ENCODE assay signal across 8 cellular contexts in genomic region chr2:160492401-160493226, GRCh38. TPM values are rescaled to one million over a fixed set of nuclear protein-coding genes. Genes with fewer than 3 reads are reported as not detected.
A peak's percentile ranks its signal among the peaks of the same experiment; 100 is the strongest.
DNase-seq lines count a peak whose midpoint lies in the region; ATAC-seq and TF ChIP-seq lines count a peak whose summit lies in the region.

No MANE protein-coding gene starts in this region.

- no peaks in the 10 kb centered on the region for H3K9me2 ChIP-seq in SU-DHL-6 (replicated peaks; ENCODE audit: insufficient read depth, low read length)

- H3K27me3 Mint-ChIP-seq in CD4-positive, alpha-beta T cell = no peaks in the 10 kb centered on the region

- H3F3A ChIP-seq in SU-DHL-6 (ENCODE audit: insufficient read depth) = no peaks in the 10 kb centered on the region

- H3K4me1 ChIP-seq in adipocyte (ENCODE audit: control insufficient read depth, insufficient read depth, low read length) (peaks cover 37% of the 10 kb centered on the region), left ventricle myocardium inferior (peaks cover 62% of the 10 kb centered on the region)

- peaks cover 66% of the 10 kb centered on the region for H3K4me1 Mint-ChIP-seq in CD4-positive, alpha-beta T cell (ENCODE audit: low read depth)

- no peaks in the 10 kb centered on the region for H3K9me3 Mint-ChIP-seq in CD4-positive, alpha-beta T cell

- peak overlapping the region; percentile 90 for H3K27ac ChIP-seq in CD4-positive, alpha-beta T cell (ENCODE audit: low read depth, low read length)
- H3K27ac ChIP-seq in SU-DHL-6 (ENCODE audit: low read depth, low read length) = no peak overlapping the region
- H3K27ac ChIP-seq in left ventricle myocardium inferior (replicated peaks) = peak overlapping the region; percentile 98

- H3K79me2 ChIP-seq in SU-DHL-6 (ENCODE audit: insufficient read depth, low read length) = no peaks in the 10 kb centered on the region

- peak; percentile 26 to 62 (median 45) for DNase-seq in CD4-positive, alpha-beta T cell
- peak; percentile 85 for DNase-seq in HK-2 (ENCODE audit: unreplicated experiment)
- DNase-seq in adipocyte (ENCODE audit: low read depth) = peak; percentile 89
- DNase-seq in left ventricle myocardium inferior = peak; percentile 80
- no peak for DNase-seq in retinal pigment epithelial cell (ENCODE audit: low read depth)
- DNase-seq in OCI-M2 (lab: John Stamatoyannopoulos, UW; ENCODE audit: unreplicated experiment) = no peak
- DNase-seq in AML-193 (lab: John Stamatoyannopoulos, UW) = no peak

- peak overlapping the region; percentile 57 for H3K4me2 ChIP-seq in SU-DHL-6 (ENCODE audit: low read depth, low read length, poor library complexity, severe bottlenecking)

- TF ChIP-seq CTCF in CD4-positive, alpha-beta T cell (IDR thresholded peaks at IDR 0.05) = no peak
- TF ChIP-seq CTCF in SU-DHL-6 (IDR thresholded peaks at IDR 0.05; ENCODE audit: insufficient read depth, low read length, poor library complexity, severe bottlenecking) = no peak
- TF ChIP-seq CTCF in left ventricle myocardium inferior (IDR thresholded peaks at IDR 0.05; ENCODE audit: borderline replicate concordance) = no peak
- no peak for TF ChIP-seq CTCF in retinal pigment epithelial cell (conservative IDR thresholded peaks at IDR 0.05; ENCODE audit: low read depth, low read length)

- intact Hi-C loops in CD4-positive, alpha-beta T cell (cut with DNase I, micrococcal nuclease) = loop anchor here (1.0 to 5.0 kb wide), 7 partner anchors 10 to 780 kb away; partner anchors contain the start of genes LY75 (in 1 of the 2) and MARCHF7 (in 1 of the 2)
- intact Hi-C loops in left ventricle myocardium inferior (cut with micrococcal nuclease) = loop anchor here (10.0 kb wide), 1 partner anchor 168 kb away; no protein-coding TSS in a partner anchor

- H3K4me3 ChIP-seq in SU-DHL-6 (ENCODE audit: insufficient read depth, low read length, poor library complexity, severe bottlenecking) (peak overlapping the region; percentile 34), adipocyte (ENCODE audit: low read length) (peak overlapping the region; percentile 94), left ventricle myocardium inferior (peak overlapping the region; percentile 95), retinal pigment epithelial cell (ENCODE audit: low read length) (peak overlapping the region; percentile 82)

- ATAC-seq in CD4-positive, alpha-beta T cell (ENCODE audit: poor library complexity) = peak; percentile 65

- H4K20me1 ChIP-seq in SU-DHL-6 (ENCODE audit: low read depth, low read length) = no peaks in the 10 kb centered on the region

- H3K4me3 Mint-ChIP-seq in CD4-positive, alpha-beta T cell = peak overlapping the region; percentile 98

- H3K9ac ChIP-seq in SU-DHL-6 (ENCODE audit: low read length) (peak overlapping the region; percentile 13; the same call in 1 of the 2 replicates), adipocyte (ENCODE audit: low read length) (peak overlapping the region; percentile 96)

- POLR2A ChIA-PET in CD4-positive, alpha-beta T cell (lab: Charles Lee) = interaction anchor here (0.6 to 3.3 kb wide), 14 partner anchors 8 to 117 kb away, joined by 3 to 18 read pairs (median 4); no protein-coding TSS in a partner anchor

- H3K27me3 ChIP-seq in CD4-positive, alpha-beta T cell (ENCODE audit: control insufficient read depth, insufficient read depth, low read length) = no peaks in the 10 kb centered on the region
- no peaks in the 10 kb centered on the region for H3K27me3 ChIP-seq in SU-DHL-6 (ENCODE audit: low read length)
- H3K27me3 ChIP-seq in adipocyte (replicated peaks; ENCODE audit: control insufficient read depth, insufficient read depth, low read length) = no peaks in the 10 kb centered on the region
- no peaks in the 10 kb centered on the region for H3K27me3 ChIP-seq in left ventricle myocardium inferior (ENCODE audit: low read depth)

- peak overlapping the region; percentile 88 for H3K27ac Mint-ChIP-seq in CD4-positive, alpha-beta T cell

- no peaks in the 10 kb centered on the region for H3K9me3 ChIP-seq in CD4-positive, alpha-beta T cell (ENCODE audit: control insufficient read depth, low read length)
- H3K9me3 ChIP-seq in SU-DHL-6 (ENCODE audit: insufficient read depth, low read length) (no peaks in the 10 kb centered on the region), adipocyte (ENCODE audit: control insufficient read depth, low read length) (no peaks in the 10 kb centered on the region), left ventricle myocardium inferior (replicated peaks) (no peaks in the 10 kb centered on the region)

- CTCF ChIA-PET in CD4-positive, alpha-beta T cell (lab: Charles Lee) = interaction anchor here (1.1 to 1.4 kb wide), 2 partner anchors 63 to 138 kb away, joined by 3 to 4 read pairs; no protein-coding TSS in a partner anchor

- peak overlapping the region; percentile 16 for H2AFZ ChIP-seq in SU-DHL-6 (ENCODE audit: low read depth, low read length, severe bottlenecking)

- H3K36me3 ChIP-seq in SU-DHL-6 (ENCODE audit: low read length) (no peaks in the 10 kb centered on the region), adipocyte (ENCODE audit: control insufficient read depth, insufficient read depth, low read length, severe bottlenecking) (no peaks in the 10 kb centered on the region), left ventricle myocardium inferior (no peaks in the 10 kb centered on the region)

- H3K36me3 Mint-ChIP-seq in CD4-positive, alpha-beta T cell (ENCODE audit: low read depth) = peaks cover 10% of the 10 kb centered on the region

RNA-seq across cellular contexts. Expression of gene RBMS1, which starts 1.0 kb away (rescaled TPM):
- total RNA-seq in CD4-positive, alpha-beta T cell = 10 to 100 TPM; 88.6 to 90.3 TPM
- total RNA-seq in left ventricle myocardium inferior = 56.2 TPM

Comparison
In these comparisons a context has a peak if more than half of its experiments do, and no peak if none do; other contexts are left out.
1. DNase-seq: peak in CD4-positive, alpha-beta T cell (10 of 10), HK-2 (single experiment), adipocyte (single experiment) and left ventricle myocardium inferior (single experiment); none in retinal pigment epithelial cell (single experiment), OCI-M2 (single experiment) and AML-193 (0 of 2).
2. H3K4me3 ChIP-seq: peak in every context shown above with its lines; median percentile 95 in left ventricle myocardium inferior; 94 in adipocyte; 82 in retinal pigment epithelial cell; 34 in SU-DHL-6.